In the genomic region with DNA sequence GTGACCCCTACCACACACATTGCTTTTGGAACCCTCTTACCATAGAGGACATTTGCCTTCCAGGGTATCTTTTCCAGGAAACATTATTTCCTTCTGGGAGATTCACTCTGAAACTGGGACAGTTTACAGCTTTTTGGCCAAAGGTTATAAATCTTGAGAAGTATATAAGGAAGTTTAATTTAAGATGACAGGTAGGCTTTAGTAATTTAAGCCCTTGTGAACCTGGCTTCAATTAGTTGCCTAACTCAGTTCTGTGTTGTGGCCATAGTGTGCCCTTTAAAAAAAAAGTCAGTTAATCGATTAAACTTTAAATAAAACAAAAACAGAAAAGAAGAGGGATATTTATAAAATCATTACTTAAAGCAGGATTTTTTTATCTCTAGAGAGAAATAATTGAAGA, we compare ENCODE assay signal across 18 cellular contexts.
"Had no signal": no experiment of that assay in that cellular context is flagged by ENCODE, and none has a peak within 500 bp of the region (broad histone marks: within the 10 kb centered on the region; RNA-seq: fewer than 3 reads in every experiment).

No MANE protein-coding gene starts in this region.

- H3K4me3 Mint-ChIP-seq: activated naive CD4-positive, alpha-beta T cell treated with anti-CD3 and anti-CD28 coated beads, Interleukin-2, amount 10 ng/mL, durations not matched to agents 7 days and 5 days; immature natural killer cell; mesothelial cell of epicardium; stimulated activated memory B cell treated with anti-CD40 and anti-IgM and Interleukin-4, amounts not matched to agents 10 μg/mL and 1 μg/mL and 100 μg/mL, for 72 hours; T-cell had no signal

- H3K27ac Mint-ChIP-seq: activated naive CD4-positive, alpha-beta T cell treated with anti-CD3 and anti-CD28 coated beads, Interleukin-2, amount 10 ng/mL, durations not matched to agents 7 days and 5 days; activated T-helper 2 cell treated with anti-CD3 and anti-CD28 coated beads, Interferon-gamma antibody, Interleukin-2, Interleukin-4, amounts not matched to agents 10 μg/mL and 5 μg/mL and 100 μg/mL, durations not matched to agents 14 hours and 24 hours and 36 hours; immature natural killer cell; mesothelial cell of epicardium; stimulated activated memory B cell treated with anti-CD40 and anti-IgM and Interleukin-4, amounts not matched to agents 10 μg/mL and 1 μg/mL and 100 μg/mL, for 72 hours; T-cell had no signal

- H3K4me3 ChIP-seq: gastrocnemius medialis, heart left ventricle, lower lobe of right lung, transverse colon, vagina had no signal

- H3K27me3 ChIP-seq: dorsolateral prefrontal cortex, gastrocnemius medialis, heart left ventricle, transverse colon, vagina had no signal

- H3K36me3 ChIP-seq: gastrocnemius medialis, lower lobe of right lung, transverse colon, vagina had no signal

- DNase-seq: activated CD4-positive, CD25-positive, alpha-beta regulatory T cell treated with anti-CD3 and anti-CD28 coated beads, Interleukin-2, amount 50 U/mL, for 72 hours; activated naive CD4-positive, alpha-beta T cell treated with anti-CD3 and anti-CD28 coated beads, Interleukin-2, amount 10 ng/mL, durations not matched to agents 7 days and 5 days; activated T-cell treated with anti-CD3 and anti-CD28 coated beads for 4 hours; dorsolateral prefrontal cortex; gastrocnemius medialis; heart left ventricle; immature natural killer cell; lower lobe of right lung; posterior cingulate gyrus; retina; stimulated activated CD4-positive, alpha-beta T cell treated with anti-CD3 and anti-CD28 coated beads, Interleukin-2, amount 100 ng/mL, for 48 hours; T-cell; T1000; transverse colon had no signal

- H3K27ac ChIP-seq: gastrocnemius medialis, heart left ventricle, lower lobe of right lung, transverse colon, vagina had no signal

- H3K27me3 Mint-ChIP-seq: activated naive CD4-positive, alpha-beta T cell treated with anti-CD3 and anti-CD28 coated beads, Interleukin-2, amount 10 ng/mL, durations not matched to agents 7 days and 5 days; stimulated activated memory B cell treated with anti-CD40 and anti-IgM and Interleukin-4, amounts not matched to agents 10 μg/mL and 1 μg/mL and 100 μg/mL, for 72 hours; T-cell had no signal

- H3K4me1 ChIP-seq: gastrocnemius medialis, heart left ventricle, lower lobe of right lung, vagina had no signal

- H3K36me3 Mint-ChIP-seq: activated naive CD4-positive, alpha-beta T cell treated with anti-CD3 and anti-CD28 coated beads, Interleukin-2, amount 10 ng/mL, durations not matched to agents 7 days and 5 days; immature natural killer cell; mesothelial cell of epicardium; stimulated activated memory B cell treated with anti-CD40 and anti-IgM and Interleukin-4, amounts not matched to agents 10 μg/mL and 1 μg/mL and 100 μg/mL, for 72 hours; T-cell had no signal

- H3K4me1 Mint-ChIP-seq: activated naive CD4-positive, alpha-beta T cell treated with anti-CD3 and anti-CD28 coated beads, Interleukin-2, amount 10 ng/mL, durations not matched to agents 7 days and 5 days; immature natural killer cell; stimulated activated memory B cell treated with anti-CD40 and anti-IgM and Interleukin-4, amounts not matched to agents 10 μg/mL and 1 μg/mL and 100 μg/mL, for 72 hours; T-cell had no signal

- H3K9me3 Mint-ChIP-seq: activated naive CD4-positive, alpha-beta T cell treated with anti-CD3 and anti-CD28 coated beads, Interleukin-2, amount 10 ng/mL, durations not matched to agents 7 days and 5 days; stimulated activated memory B cell treated with anti-CD40 and anti-IgM and Interleukin-4, amounts not matched to agents 10 μg/mL and 1 μg/mL and 100 μg/mL, for 72 hours had no signal

- H3K9me3 ChIP-seq: gastrocnemius medialis, heart left ventricle, lower lobe of right lung, transverse colon, vagina had no signal

- ATAC-seq: gastrocnemius medialis; heart left ventricle; lower lobe of right lung; stimulated activated memory B cell treated with anti-CD40 and anti-IgM and Interleukin-4, amounts not matched to agents 10 μg/mL and 1 μg/mL and 100 μg/mL, for 72 hours; T-cell had no signal
